In the genomic region with DNA sequence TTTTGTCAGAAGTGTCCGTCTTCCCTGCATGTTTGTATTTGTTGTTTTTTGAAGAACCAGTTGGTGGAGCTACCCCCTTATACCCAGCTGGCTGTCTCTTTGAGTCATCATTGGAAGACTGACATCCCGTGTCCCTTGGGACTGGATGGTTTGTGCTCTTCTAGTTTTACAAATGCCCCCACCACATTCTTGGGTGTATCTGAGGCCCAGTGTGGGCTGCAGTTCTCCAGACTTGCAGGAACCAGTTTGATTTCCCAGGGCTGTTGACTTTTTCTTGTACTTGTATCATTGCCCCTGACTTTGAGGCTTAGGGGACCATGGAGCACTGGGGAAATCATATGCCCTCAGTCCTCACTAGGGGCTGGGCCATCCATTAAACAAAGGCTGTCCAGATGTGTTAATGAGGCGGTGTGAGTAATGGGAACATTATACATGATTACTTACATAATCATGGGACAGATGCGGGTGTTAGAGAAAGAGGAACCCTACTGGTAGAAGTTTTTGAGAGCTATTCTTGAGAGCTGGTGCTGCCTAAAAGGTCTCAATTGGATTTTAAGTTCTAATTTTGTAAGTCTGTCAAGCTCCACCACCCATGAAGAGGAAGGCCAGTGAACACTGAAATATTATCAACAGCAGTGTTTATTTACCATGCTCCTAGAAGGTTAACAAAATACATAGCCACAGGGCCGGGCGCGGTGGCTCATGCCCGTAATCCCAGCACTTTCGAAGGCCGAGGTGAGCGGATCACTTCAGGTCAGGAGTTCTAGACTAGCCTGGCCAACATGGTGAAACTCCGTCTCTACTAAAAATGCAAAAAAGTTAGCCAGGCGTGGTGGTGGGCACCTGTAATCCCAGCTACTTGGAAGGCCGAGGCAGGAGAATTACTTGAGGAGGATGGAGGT, we compare ENCODE assay signal across 8 cellular contexts. TPM values are rescaled to one million over a fixed set of nuclear protein-coding genes. Genes with fewer than 3 reads are reported as not detected.
DNase-seq lines count a peak whose midpoint lies in the region; ATAC-seq, FAIRE-seq and TF ChIP-seq lines count a peak whose summit lies in the region.

No MANE protein-coding gene starts in this region.

- TF ChIP-seq EP300 in esophagus muscularis mucosa (IDR thresholded peaks at IDR 0.05): no peak

- peaks cover 39 to 66% (median 53%) of the 10 kb centered on the region in 4 donors for H3K4me1 ChIP-seq in esophagus muscularis mucosa

- no peaks in the 10 kb centered on the region for H3K9me3 Mint-ChIP-seq in activated T-cell treated with anti-CD3 and anti-CD28 coated beads, Interleukin-2, amount 50 U/mL, for 72 hours
- H3K9me3 Mint-ChIP-seq in activated CD4-positive, alpha-beta memory T cell treated with anti-CD3 and anti-CD28 coated beads, Interleukin-2, amount 10 ng/mL, durations not matched to agents 7 days and 5 days: no peaks in the 10 kb centered on the region
- no peaks in the 10 kb centered on the region for H3K9me3 Mint-ChIP-seq in naive B cell

- no peaks in the 10 kb centered on the region for H3K27me3 ChIP-seq in esophagus muscularis mucosa

- 88% methylated on average over 13 of the region's 14 CpGs for WGBS in esophagus muscularis mucosa

- FAIRE-seq in urothelium cell line (lab: Jason Lieb, UNC): no peak

- no peaks in the 10 kb centered on the region for H3K9me3 ChIP-seq in esophagus muscularis mucosa

- intact Hi-C loops in esophagus muscularis mucosa (cut with DNase I): loop anchor here (5.0 to 10.0 kb wide), 2 partner anchors 140 to 238 kb away; no protein-coding TSS in a partner anchor

- CTCF ChIA-PET in activated CD4-positive, alpha-beta memory T cell treated with anti-CD3 and anti-CD28 coated beads, Interleukin-2, amount 10 ng/mL, durations not matched to agents 7 days and 5 days (lab: Charles Lee): interaction anchor here (0.6 kb wide), 1 partner anchor 67 kb away, joined by 5 read pairs; no protein-coding TSS in a partner anchor

- peaks cover 22 to 25% of the 10 kb centered on the region in 2 donors for H3K36me3 Mint-ChIP-seq in activated T-cell treated with anti-CD3 and anti-CD28 coated beads, Interleukin-2, amount 50 U/mL, for 72 hours (ENCODE audit: insufficient read depth in 2 of 2)
- H3K36me3 Mint-ChIP-seq in activated CD4-positive, alpha-beta memory T cell treated with anti-CD3 and anti-CD28 coated beads, Interleukin-2, amount 10 ng/mL, durations not matched to agents 7 days and 5 days (ENCODE audit: low read depth): peaks cover 58% of the 10 kb centered on the region
- H3K36me3 Mint-ChIP-seq in naive B cell: no peaks in the 10 kb centered on the region

- H3K36me3 ChIP-seq in esophagus muscularis mucosa: no peaks in the 10 kb centered on the region

- H3K27ac ChIP-seq in esophagus muscularis mucosa (replicated peaks in 1 of 4): no peak overlapping the region

- no peak for TF ChIP-seq POLR2A in esophagus muscularis mucosa (IDR thresholded peaks at IDR 0.05; ENCODE audit: low read depth)

- POLR2A ChIA-PET in activated CD4-positive, alpha-beta memory T cell treated with anti-CD3 and anti-CD28 coated beads, Interleukin-2, amount 10 ng/mL, durations not matched to agents 7 days and 5 days (lab: Charles Lee): interaction anchor here (0.9 kb wide), 1 partner anchor 209 kb away, joined by 3 read pairs; no protein-coding TSS in a partner anchor

- H3K4me3 ChIP-seq in esophagus muscularis mucosa: no peak overlapping the region

- no peak for DNase-seq in activated T-cell treated with anti-CD3 and anti-CD28 coated beads, Interleukin-2, amount 50 U/mL, for 72 hours
- DNase-seq in activated T-cell treated with anti-CD3 and anti-CD28 coated beads, Interleukin-2, amount 50 U/mL, for 48 hours: no peak
- no peak for DNase-seq in activated CD4-positive, alpha-beta memory T cell treated with anti-CD3 and anti-CD28 coated beads, Interleukin-2, amount 10 ng/mL, durations not matched to agents 7 days and 5 days
- DNase-seq in naive B cell (peak; percentile 45), urothelium cell line (ENCODE audit: low spot score) (no peak), NCI-H2029 treated with DMSO at 0.1 percent for 48 hours (lab: John Stamatoyannopoulos, UW) (no peak), esophagus muscularis mucosa (ENCODE audit: extremely low spot score) (no peak)

- no peaks in the 10 kb centered on the region for H3K27me3 Mint-ChIP-seq in activated T-cell treated with anti-CD3 and anti-CD28 coated beads, Interleukin-2, amount 50 U/mL, for 72 hours (ENCODE audit: low read depth)
- no peaks in the 10 kb centered on the region for H3K27me3 Mint-ChIP-seq in activated CD4-positive, alpha-beta memory T cell treated with anti-CD3 and anti-CD28 coated beads, Interleukin-2, amount 10 ng/mL, durations not matched to agents 7 days and 5 days
- H3K27me3 Mint-ChIP-seq in naive B cell: no peaks in the 10 kb centered on the region

- ATAC-seq in activated T-cell treated with anti-CD3 and anti-CD28 coated beads, Interleukin-2, amount 50 U/mL, for 72 hours (replicated peaks in 1 of 2): no peak
- peak; percentile 42 for ATAC-seq in HG03432 (IDR thresholded peaks at IDR 0.05; ENCODE audit: unreplicated experiment)
- peak; percentile 79 to 83 for ATAC-seq in naive B cell (ENCODE audit: low read depth in 2 of 2)

- peak overlapping the region; percentile 97 to 98 for H3K4me3 Mint-ChIP-seq in activated T-cell treated with anti-CD3 and anti-CD28 coated beads, Interleukin-2, amount 50 U/mL, for 72 hours
- H3K4me3 Mint-ChIP-seq in activated CD4-positive, alpha-beta memory T cell treated with anti-CD3 and anti-CD28 coated beads, Interleukin-2, amount 10 ng/mL, durations not matched to agents 7 days and 5 days: peak overlapping the region; percentile 5
- peak overlapping the region; percentile 35 to 85 (median 80) for H3K4me3 Mint-ChIP-seq in naive B cell

- no peak for TF ChIP-seq CTCF in esophagus muscularis mucosa (IDR thresholded peaks at IDR 0.05)

- H3K4me1 Mint-ChIP-seq in activated T-cell treated with anti-CD3 and anti-CD28 coated beads, Interleukin-2, amount 50 U/mL, for 72 hours (ENCODE audit: low read depth): peaks cover 100% of the 10 kb centered on the region
- peaks cover 99% of the 10 kb centered on the region for H3K4me1 Mint-ChIP-seq in activated CD4-positive, alpha-beta memory T cell treated with anti-CD3 and anti-CD28 coated beads, Interleukin-2, amount 10 ng/mL, durations not matched to agents 7 days and 5 days
- peaks cover 66 to 100% (median 93%) of the 10 kb centered on the region in 3 donors for H3K4me1 Mint-ChIP-seq in naive B cell

- peak overlapping the region; percentile 92 for H3K27ac Mint-ChIP-seq in activated T-cell treated with anti-CD3 and anti-CD28 coated beads, Interleukin-2, amount 50 U/mL, for 72 hours
- H3K27ac Mint-ChIP-seq in activated CD4-positive, alpha-beta memory T cell treated with anti-CD3 and anti-CD28 coated beads, Interleukin-2, amount 10 ng/mL, durations not matched to agents 7 days and 5 days: peak overlapping the region; percentile 100
- H3K27ac Mint-ChIP-seq in naive B cell: peak overlapping the region; percentile 34 to 95 (median 90)

RNA-seq across cellular contexts. Expression of a gene that starts 8.5 kb away (rescaled TPM):
- 10 to 100 TPM; 37.9 to 53.0 TPM for total RNA-seq in activated T-cell treated with anti-CD3 and anti-CD28 coated beads, Interleukin-2, amount 50 U/mL, for 72 hours
- 10 to 100 TPM; 28.4 to 29.7 TPM for total RNA-seq in activated CD4-positive, alpha-beta memory T cell treated with anti-CD3 and anti-CD28 coated beads, Interleukin-2, amount 10 ng/mL, durations not matched to agents 7 days and 5 days
- polyA plus RNA-seq in naive B cell (ENCODE audit: low read depth in 6 of 6): 10 to 100 TPM in 5 of 6 donors, 1 to 10 TPM in 1; 2.7 to 21.9 (median 16.6) TPM
- 10 to 100 TPM in 1 of 4 donors, 1 to 10 TPM in 3; 5.8 to 10.4 (median 8.1) TPM for total RNA-seq in esophagus muscularis mucosa

Comparison
In these comparisons a context has a peak if more than half of its experiments do, and no peak if none do; other contexts are left out.
1. ATAC-seq: peak in HG03432 (single experiment) and naive B cell (2 of 2); none in activated T-cell treated with anti-CD3 and anti-CD28 coated beads, Interleukin-2, amount 50 U/mL, for 72 hours (0 of 2).
2. H3K4me3 Mint-ChIP-seq: peak in every context shown above with its lines; median percentile 98 in activated T-cell treated with anti-CD3 and anti-CD28 coated beads, Interleukin-2, amount 50 U/mL, for 72 hours; 80 in naive B cell; 5 in activated CD4-positive, alpha-beta memory T cell treated with anti-CD3 and anti-CD28 coated beads, Interleukin-2, amount 10 ng/mL, durations not matched to agents 7 days and 5 days.
3. Peak in every context shown above with its lines, with median percentiles within 50 percentile points of each other: H3K27ac Mint-ChIP-seq.